Comparison of ENCODE assay signal across 14 cellular contexts in the genomic region with DNA sequence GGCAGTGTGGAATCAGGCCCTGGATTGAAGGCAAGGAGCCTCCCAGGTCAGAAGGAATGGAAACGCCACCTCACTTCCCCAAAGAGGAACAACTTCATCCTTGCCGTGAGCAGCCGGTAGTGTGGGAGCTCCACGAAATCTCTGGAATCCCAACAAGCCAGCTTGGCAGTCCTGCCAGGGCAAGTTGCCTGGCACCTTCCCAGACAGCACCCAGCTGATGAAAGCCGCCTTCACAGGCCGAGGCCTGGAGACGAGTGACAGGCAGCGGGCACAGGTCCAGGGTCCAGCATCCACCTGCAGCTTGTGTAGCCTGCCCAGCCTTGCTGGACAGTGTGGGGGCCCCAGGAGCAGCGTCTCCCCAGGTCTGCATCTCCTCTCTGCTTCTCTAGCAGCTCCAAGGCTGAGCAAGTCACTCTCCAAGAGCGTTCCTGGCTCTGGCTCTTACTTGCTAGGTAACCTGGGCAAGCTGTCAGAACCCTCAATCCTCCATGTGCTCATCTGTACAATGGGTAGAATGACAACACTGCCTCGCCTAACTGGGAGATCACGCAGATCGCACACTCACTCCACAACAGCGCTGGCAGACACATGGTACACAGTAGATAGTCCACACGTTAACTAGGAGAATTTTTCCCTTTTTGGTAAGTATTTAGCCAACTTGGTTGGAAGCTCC. TPM values are rescaled to one million over a fixed set of nuclear protein-coding genes. Genes with fewer than 3 reads are reported as not detected.
DNase-seq lines count a peak whose midpoint lies in the region; ATAC-seq, FAIRE-seq and TF ChIP-seq lines count a peak whose summit lies in the region.
"Had no signal": no experiment of that assay in that cellular context is flagged by ENCODE, and none has a peak within 500 bp of the region (broad histone marks: within the 10 kb centered on the region; RNA-seq: fewer than 3 reads in every experiment).

No MANE protein-coding gene starts in this region.

- H3K27ac ChIP-seq in HepG2 (ENCODE audit: extremely low read length, insufficient read depth, low read length) (no peak overlapping the region), thyroid gland (no peak overlapping the region)
- H3K27ac ChIP-seq: WERI-Rb-1 had no signal

- peak overlapping the region; percentile 7 for H3K27ac Mint-ChIP-seq in activated CD8-positive, alpha-beta memory T cell treated with anti-CD3 and anti-CD28 coated beads, Interleukin-2, amount 10 ng/mL, durations not matched to agents 7 days and 5 days
- H3K27ac Mint-ChIP-seq: activated T-cell treated with anti-CD3 and anti-CD28 coated beads, Interleukin-2, amount 50 U/mL, for 72 hours; dendritic cell treated with granulocyte-macrophage colony-stimulating factor and Interleukin-4, amounts not matched to agents 40 ng/mL and 50 ng/mL, for 4 days had no signal

- in situ Hi-C loops in HepG2 (cut with HindIII; ENCODE audit: extremely low pct_ligation_motif_present, low pct_unique_long_range_greater_than_20kb), result loop anchor here (5.0 kb wide), 1 partner anchor 52 kb away; no protein-coding TSS in a partner anchor

- H3K4me1 Mint-ChIP-seq in activated CD8-positive, alpha-beta memory T cell treated with anti-CD3 and anti-CD28 coated beads, Interleukin-2, amount 10 ng/mL, durations not matched to agents 7 days and 5 days, result peaks cover 22% of the 10 kb centered on the region

- no peaks in the 10 kb centered on the region for H3K9me3 Mint-ChIP-seq in activated CD8-positive, alpha-beta memory T cell treated with anti-CD3 and anti-CD28 coated beads, Interleukin-2, amount 10 ng/mL, durations not matched to agents 7 days and 5 days (ENCODE audit: low read depth)
- H3K9me3 Mint-ChIP-seq: activated T-cell treated with anti-CD3 and anti-CD28 coated beads, Interleukin-2, amount 50 U/mL, for 72 hours; dendritic cell treated with granulocyte-macrophage colony-stimulating factor and Interleukin-4, amounts not matched to agents 40 ng/mL and 50 ng/mL, for 4 days had no signal

- peaks cover 6% of the 10 kb centered on the region for H3K79me2 ChIP-seq in HepG2 (ENCODE audit: insufficient read depth, low read length)

- no peak overlapping the region for H2AFZ ChIP-seq in HepG2 (ENCODE audit: low read length)

- H3K4me3 Mint-ChIP-seq in activated CD8-positive, alpha-beta memory T cell treated with anti-CD3 and anti-CD28 coated beads, Interleukin-2, amount 10 ng/mL, durations not matched to agents 7 days and 5 days, result no peak overlapping the region
- H3K4me3 Mint-ChIP-seq: activated T-cell treated with anti-CD3 and anti-CD28 coated beads, Interleukin-2, amount 50 U/mL, for 72 hours; dendritic cell treated with granulocyte-macrophage colony-stimulating factor and Interleukin-4, amounts not matched to agents 40 ng/mL and 50 ng/mL, for 4 days had no signal

- no peaks in the 10 kb centered on the region for H3K9me3 ChIP-seq in HepG2 (ENCODE audit: low read length)
- no peaks in the 10 kb centered on the region for H3K9me3 ChIP-seq in thyroid gland

- TF ChIP-seq RAD21 in HepG2 (CRISPR knock-in tag; IDR thresholded peaks at IDR 0.05), result no peak

- intact Hi-C loops in HepG2 (cut with micrococcal nuclease; ENCODE audit: unreplicated experiment) (no loop called here), thyroid gland (cut with DNase I) (no loop called here)

- TF ChIP-seq CTCF in HepG2 (CRISPR knock-in tag; IDR thresholded peaks at IDR 0.05) (no peak), thyroid gland (IDR thresholded peaks at IDR 0.05) (no peak)

- peaks cover 42% of the 10 kb centered on the region for H3K4me1 ChIP-seq in HepG2 (ENCODE audit: insufficient read depth, low read length)
- H3K4me1 ChIP-seq in thyroid gland, result peaks cover 0 to 9% of the 10 kb centered on the region in 2 donors

- H3K4me3 ChIP-seq in HepG2 (replicated peaks in 1 of 3; ENCODE audit: insufficient read depth in 1 of 3, low read depth in 2 of 3, low read length in 3 of 3), result no peak overlapping the region
- no peak overlapping the region for H3K4me3 ChIP-seq in thyroid gland (replicated peaks in 1 of 3)

- BruUV-seq in HepG2 (replicated peaks; lab: Mats Ljungman, UMichigan), result no TSS peak

- no peak for TF ChIP-seq POLR2A in HepG2 (IDR thresholded peaks at IDR 0.05; ENCODE audit: insufficient read depth in 1 of 2, low read depth in 2 of 2, low read length in 2 of 2)
- TF ChIP-seq POLR2A in thyroid gland (IDR thresholded peaks at IDR 0.05), result no peak

- no peak for FAIRE-seq in HepG2 (lab: Jason Lieb, UNC)
- FAIRE-seq: GM19239 had no signal

- H3K36me3 ChIP-seq in HepG2 (replicated peaks in 1 of 2; ENCODE audit: control insufficient read depth in 1 of 2, insufficient read depth in 2 of 2, low read length in 2 of 2) (peaks cover 3% of the 10 kb centered on the region in 2 experiments; a peak in 4 of 5 replicates), thyroid gland (no peaks in the 10 kb centered on the region)

- no peak for DNase-seq in activated CD8-positive, alpha-beta memory T cell treated with anti-CD3 and anti-CD28 coated beads, Interleukin-2, amount 10 ng/mL, durations not matched to agents 7 days and 5 days
- no peak for DNase-seq in activated CD8-positive, alpha-beta memory T cell treated with anti-CD3 and anti-CD28 coated beads, Interleukin-2, amount 50 U/mL, for 48 hours
- DNase-seq in cerebellum (ENCODE audit: low spot score) (peak; percentile 67), HepG2 (ENCODE audit: low spot score) (no peak), thyroid gland (peak; percentile 44 to 61), epidermal melanocyte (ENCODE audit: insufficient read length, low spot score) (no peak), activated gamma-delta T cell treated with Interleukin-2 at 50 U/mL for 16 hours (no peak)
- DNase-seq: activated T-cell treated with anti-CD3 and anti-CD28 coated beads, Interleukin-2, amount 50 U/mL, for 72 hours; NCI-H1436 treated with DMSO at 0.1 percent for 48 hours; trophoblast cell; WERI-Rb-1 had no signal

- no peak overlapping the region for H3K4me2 ChIP-seq in HepG2 (ENCODE audit: low read depth, low read length)

- CTCF ChIA-PET in activated CD8-positive, alpha-beta memory T cell treated with anti-CD3 and anti-CD28 coated beads, Interleukin-2, amount 10 ng/mL, durations not matched to agents 7 days and 5 days (lab: Charles Lee), result interaction anchor here (0.9 to 4.6 kb wide), 3 partner anchors 9 to 43 kb away, joined by 3 to 90 read pairs (median 58); partner anchors contain the start of gene ACOT7
- CTCF ChIA-PET in HepG2 (lab: Yijun Ruan, JAX; ENCODE audit: low intra/inter-chr PET ratio, low total read pairs), result no interaction called here

- no peak for TF ChIP-seq EP300 in HepG2 (IDR thresholded peaks at IDR 0.05; ENCODE audit: low read depth in 2 of 2, low read length in 2 of 2)
- TF ChIP-seq EP300 in HepG2 (CRISPR knock-in tag; IDR thresholded peaks at IDR 0.05; ENCODE audit: borderline replicate concordance), result no peak

- H4K20me1 ChIP-seq in HepG2 (ENCODE audit: insufficient read depth, low read length), result no peaks in the 10 kb centered on the region

- no peak for ATAC-seq in activated CD8-positive, alpha-beta memory T cell treated with anti-CD3 and anti-CD28 coated beads, Interleukin-2, amount 10 ng/mL, durations not matched to agents 7 days and 5 days
- ATAC-seq in HepG2, result no peak
- no peak for ATAC-seq in GM21529 (IDR thresholded peaks at IDR 0.05; ENCODE audit: unreplicated experiment)
- ATAC-seq: activated T-cell treated with anti-CD3 and anti-CD28 coated beads, Interleukin-2, amount 50 U/mL, for 72 hours had no signal

- 99% methylated on average over 8 of the region's 15 CpGs for WGBS in HepG2 (ENCODE audit: low lambda C conversion rate)
- 82 to 100% methylated on average over 5 to 12 of the region's 15 CpGs for WGBS in thyroid gland, 2 donors

- H3K27me3 ChIP-seq in HepG2 (ENCODE audit: control insufficient read depth in 1 of 2, insufficient read depth in 2 of 2, low read length in 2 of 2) (no peaks in the 10 kb centered on the region), thyroid gland (no peaks in the 10 kb centered on the region)

- no peaks in the 10 kb centered on the region for H3K27me3 Mint-ChIP-seq in activated CD8-positive, alpha-beta memory T cell treated with anti-CD3 and anti-CD28 coated beads, Interleukin-2, amount 10 ng/mL, durations not matched to agents 7 days and 5 days
- H3K27me3 Mint-ChIP-seq: dendritic cell treated with granulocyte-macrophage colony-stimulating factor and Interleukin-4, amounts not matched to agents 40 ng/mL and 50 ng/mL, for 4 days had no signal

- POLR2A ChIA-PET in HepG2 (lab: Yijun Ruan, JAX), result interaction anchor here (1.3 kb wide), 1 partner anchor 42 kb away, joined by 3 read pairs; no protein-coding TSS in a partner anchor

- H3K36me3 Mint-ChIP-seq in activated CD8-positive, alpha-beta memory T cell treated with anti-CD3 and anti-CD28 coated beads, Interleukin-2, amount 10 ng/mL, durations not matched to agents 7 days and 5 days, result peaks cover 1% of the 10 kb centered on the region

- no peak overlapping the region for H3K9ac ChIP-seq in HepG2 (ENCODE audit: insufficient read depth, low read depth, low read length)

RNA-seq across cellular contexts. Expression of gene ACOT7, which starts 43.0 kb away (rescaled TPM):
- total RNA-seq in activated CD8-positive, alpha-beta memory T cell treated with anti-CD3 and anti-CD28 coated beads, Interleukin-2, amount 10 ng/mL, durations not matched to agents 7 days and 5 days, result 10 to 100 TPM; 81.3 to 87.0 TPM
- total RNA-seq in cerebellum (23.2 TPM), HepG2 (2016; rRNA removed; fragmentation: Illumina TruSeq; extraction: Trizol) (33.0 and 43.2 TPM in 2 replicates), thyroid gland (10 to 100 TPM in 1 of 4 donors, 1 to 10 TPM in 3; 3.7 to 13.4 (median 6.3) TPM)
- total RNA-seq in HepG2 (2016; cell fraction: cytosol; rRNA removed; fragmentation: Illumina TruSeq; extraction: Trizol; ENCODE audit: low read depth), result 11.5 and 12.1 TPM in 2 replicates
- total RNA-seq in HepG2 (2016; cell fraction: insoluble cytoplasmic fraction; rRNA removed; fragmentation: Illumina TruSeq; extraction: Trizol), result 34.5 and 39.6 TPM in 2 replicates
- 19.5 and 22.7 TPM in 2 replicates for total RNA-seq in HepG2 (2016; cell fraction: membrane; rRNA removed; fragmentation: Illumina TruSeq; extraction: Trizol)
- 16.0 and 18.3 TPM in 2 replicates for total RNA-seq in HepG2 (2016; cell fraction: nucleus; rRNA removed; fragmentation: Illumina TruSeq; extraction: Trizol)
- 47.6 and 55.8 TPM in 2 replicates for polyA plus RNA-seq in HepG2 (2011; rRNA removed)
- polyA plus RNA-seq in HepG2 (2011; cell fraction: cytosol; rRNA removed), result 41.0 and 59.2 TPM in 2 replicates
- 29.4 and 30.1 TPM in 2 replicates for polyA plus RNA-seq in HepG2 (2011; cell fraction: nucleus; rRNA removed)
- 30.1 and 36.4 TPM in 2 replicates for polyA plus RNA-seq in HepG2 (2012)
- 25.5 and 27.1 TPM in 2 replicates for polyA plus RNA-seq in HepG2 (2016; cell fraction: cytosol; fragmentation: Illumina TruSeq; extraction: Trizol; ENCODE audit: low read depth)
- polyA plus RNA-seq in HepG2 (2016; cell fraction: insoluble cytoplasmic fraction; fragmentation: Illumina TruSeq; extraction: Trizol; ENCODE audit: low read depth), result 80.5 and 96.2 TPM in 2 replicates
- 36.8 and 37.9 TPM in 2 replicates for polyA plus RNA-seq in HepG2 (2016; cell fraction: membrane; fragmentation: Illumina TruSeq; extraction: Trizol; ENCODE audit: low read depth)
- polyA plus RNA-seq in HepG2 (2016; cell fraction: nucleus; fragmentation: Illumina TruSeq; extraction: Trizol; ENCODE audit: insufficient read depth, low read depth), result 47.6 and 48.4 TPM in 2 replicates
- 55.4 and 66.9 TPM in 2 replicates for polyA minus RNA-seq in HepG2 (2011; rRNA and poly(A)+ RNA removed; ENCODE audit: low replicate concordance)
- 14.3 and 18.7 TPM in 2 replicates for polyA minus RNA-seq in HepG2 (2011; cell fraction: cytosol; rRNA and poly(A)+ RNA removed)
- 8.0 and 8.6 TPM in 2 replicates for polyA minus RNA-seq in HepG2 (2011; cell fraction: nucleus; rRNA and poly(A)+ RNA removed)

Comparison
In these comparisons a context has a peak if more than half of its experiments do, and no peak if none do; other contexts are left out.
1. DNase-seq: peak in cerebellum (single experiment) and thyroid gland (2 of 2); none in activated CD8-positive, alpha-beta memory T cell treated with anti-CD3 and anti-CD28 coated beads, Interleukin-2, amount 10 ng/mL, durations not matched to agents 7 days and 5 days (single experiment), activated CD8-positive, alpha-beta memory T cell treated with anti-CD3 and anti-CD28 coated beads, Interleukin-2, amount 50 U/mL, for 48 hours (single experiment), HepG2 (single experiment), epidermal melanocyte (single experiment) and activated gamma-delta T cell treated with Interleukin-2 at 50 U/mL for 16 hours (single experiment).